In the genomic region with DNA sequence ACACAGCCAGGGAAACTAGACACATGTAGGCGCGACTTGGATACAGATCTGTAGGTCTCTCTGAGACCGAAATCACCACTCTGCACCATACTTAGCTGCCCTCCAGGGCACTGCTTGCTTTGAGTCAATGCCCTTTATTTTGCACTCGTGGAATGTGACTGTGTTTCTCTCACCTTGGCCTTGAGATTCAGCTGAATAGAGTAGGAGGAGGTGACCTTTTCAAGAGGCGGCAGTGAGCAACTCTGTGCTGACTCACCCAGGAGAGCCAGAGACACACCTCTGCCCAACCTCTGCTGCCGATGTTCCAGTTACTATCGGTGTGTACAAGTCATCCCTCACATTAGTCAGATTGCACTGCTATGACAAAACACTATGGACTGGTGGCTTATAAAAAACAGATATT, we compare ENCODE assay signal across 9 cellular contexts.
DNase-seq lines count a peak whose midpoint lies in the region; ATAC-seq lines count a peak whose summit lies in the region.
"Had no signal": no experiment of that assay in that cellular context is flagged by ENCODE, and none has a peak within 500 bp of the region (broad histone marks: within the 10 kb centered on the region; RNA-seq: fewer than 3 reads in every experiment).

No MANE protein-coding gene starts in this region.

- H3K9me3 Mint-ChIP-seq in activated naive CD4-positive, alpha-beta T cell treated with anti-CD3 and anti-CD28 coated beads for 36 hours = no peaks in the 10 kb centered on the region

- CTCF ChIA-PET in activated naive CD4-positive, alpha-beta T cell treated with anti-CD3 and anti-CD28 coated beads for 36 hours (lab: Charles Lee) = no interaction called here

- no peak for ATAC-seq in GM19463 (IDR thresholded peaks at IDR 0.05; ENCODE audit: unreplicated experiment)
- ATAC-seq: A549 had no signal

- intact Hi-C loops in activated naive CD4-positive, alpha-beta T cell treated with anti-CD3 and anti-CD28 coated beads for 36 hours (cut with micrococcal nuclease) = loop anchor here (1.0 to 10.0 kb wide), 4 partner anchors 29 to 196 kb away; no protein-coding TSS in a partner anchor

- no peak overlapping the region for H3K4me3 Mint-ChIP-seq in activated naive CD4-positive, alpha-beta T cell treated with anti-CD3 and anti-CD28 coated beads for 36 hours

- no peaks in the 10 kb centered on the region for H3K27me3 Mint-ChIP-seq in activated naive CD4-positive, alpha-beta T cell treated with anti-CD3 and anti-CD28 coated beads for 36 hours (ENCODE audit: low read depth)

- peaks cover 39% of the 10 kb centered on the region for H3K4me1 Mint-ChIP-seq in activated naive CD4-positive, alpha-beta T cell treated with anti-CD3 and anti-CD28 coated beads for 36 hours (ENCODE audit: low read depth)

- H3K36me3 Mint-ChIP-seq in activated naive CD4-positive, alpha-beta T cell treated with anti-CD3 and anti-CD28 coated beads for 36 hours (ENCODE audit: low read depth) = no peaks in the 10 kb centered on the region

- peak overlapping the region; percentile 16 for H3K27ac Mint-ChIP-seq in activated naive CD4-positive, alpha-beta T cell treated with anti-CD3 and anti-CD28 coated beads for 36 hours

- DNase-seq in stimulated activated naive CD4-positive, alpha-beta T cell treated with Interleukin-2 at 50 U/mL for 16 hours (lab: John Stamatoyannopoulos, UW) = peak; percentile 75
- DNase-seq in stimulated activated naive CD4-positive, alpha-beta T cell (lab: John Stamatoyannopoulos, UW) = no peak
- DNase-seq in activated naive CD4-positive, alpha-beta T cell treated with anti-CD3 and anti-CD28 coated beads for 36 hours = peak; percentile 86
- DNase-seq in stimulated activated CD4-positive, alpha-beta T cell treated with anti-CD3 and anti-CD28 coated beads, Interleukin-12 subunit alpha, Interleukin-12 subunit beta, amount 100 ng/mL, for 4 hours = peak; percentile 57
- no peak for DNase-seq in epidermal melanocyte (ENCODE audit: insufficient read length, low spot score)
- no peak for DNase-seq in NCI-H510A (lab: John Stamatoyannopoulos, UW)
- no peak for DNase-seq in SHP77 (lab: John Stamatoyannopoulos, UW)

Comparison
In these comparisons a context has a peak if more than half of its experiments do, and no peak if none do; other contexts are left out.
1. DNase-seq: peak in stimulated activated naive CD4-positive, alpha-beta T cell treated with Interleukin-2 at 50 U/mL for 16 hours (single experiment), activated naive CD4-positive, alpha-beta T cell treated with anti-CD3 and anti-CD28 coated beads for 36 hours (single experiment) and stimulated activated CD4-positive, alpha-beta T cell treated with anti-CD3 and anti-CD28 coated beads, Interleukin-12 subunit alpha, Interleukin-12 subunit beta, amount 100 ng/mL, for 4 hours (single experiment); none in stimulated activated naive CD4-positive, alpha-beta T cell (0 of 6), epidermal melanocyte (single experiment), NCI-H510A (single experiment) and SHP77 (0 of 2).